23 cellular contexts compared by ENCODE assay signal in genomic region chr17:36512641-36513040, GRCh38. TPM values are rescaled to one million over a fixed set of nuclear protein-coding genes. Genes with fewer than 3 reads are reported as not detected.
DNase-seq lines count a peak whose midpoint lies in the region; ATAC-seq and TF ChIP-seq lines count a peak whose summit lies in the region.
"Had no signal": no experiment of that assay in that cellular context is flagged by ENCODE, and none has a peak within 500 bp of the region (broad histone marks: within the 10 kb centered on the region; RNA-seq: fewer than 3 reads in every experiment).

No MANE protein-coding gene starts in this region.

- no peak for ATAC-seq in activated CD4-positive, alpha-beta T cell treated with anti-CD3 and anti-CD28 coated beads for 36 hours
- no peak for ATAC-seq in CD4-positive, CD25-positive, alpha-beta regulatory T cell (ENCODE audit: low read depth in 2 of 2)
- ATAC-seq in T-helper 17 cell (no peak), GM21576 (IDR thresholded peaks at IDR 0.05; ENCODE audit: unreplicated experiment) (no peak)

- CTCF ChIA-PET in activated CD4-positive, alpha-beta T cell treated with anti-CD3 and anti-CD28 coated beads, Interleukin-2, amount 10 ng/mL, durations not matched to agents 7 days and 5 days (lab: Charles Lee): interaction anchor here (1.0 kb wide), 1 partner anchor 30 kb away, joined by 3 read pairs; no protein-coding TSS in a partner anchor
- CTCF ChIA-PET in activated CD4-positive, alpha-beta T cell treated with anti-CD3 and anti-CD28 coated beads for 36 hours (lab: Charles Lee): no interaction called here

- no peaks in the 10 kb centered on the region for H3K9me3 Mint-ChIP-seq in activated CD4-positive, alpha-beta T cell treated with anti-CD3 and anti-CD28 coated beads, Interleukin-2, amount 10 ng/mL, durations not matched to agents 7 days and 5 days
- H3K9me3 Mint-ChIP-seq in activated CD4-positive, alpha-beta T cell treated with anti-CD3 and anti-CD28 coated beads for 36 hours (ENCODE audit: low read depth): no peaks in the 10 kb centered on the region
- H3K9me3 Mint-ChIP-seq in CD4-positive, CD25-positive, alpha-beta regulatory T cell: no peaks in the 10 kb centered on the region
- H3K9me3 Mint-ChIP-seq in nephron progenitor cell: no peaks in the 10 kb centered on the region
- H3K9me3 Mint-ChIP-seq: H9, HFFc6 had no signal

- no peaks in the 10 kb centered on the region for H3K4me1 ChIP-seq in CD4-positive, CD25-positive, alpha-beta regulatory T cell (ENCODE audit: control insufficient read depth, insufficient read depth, low read length, poor library complexity, severe bottlenecking)

- POLR2A ChIA-PET in activated CD4-positive, alpha-beta T cell treated with anti-CD3 and anti-CD28 coated beads, Interleukin-2, amount 10 ng/mL, durations not matched to agents 7 days and 5 days (lab: Charles Lee): no interaction called here
- POLR2A ChIA-PET in activated CD4-positive, alpha-beta T cell treated with anti-CD3 and anti-CD28 coated beads for 36 hours (lab: Charles Lee): no interaction called here

- peaks cover 13% of the 10 kb centered on the region for H3K36me3 ChIP-seq in CD4-positive, CD25-positive, alpha-beta regulatory T cell (ENCODE audit: control insufficient read depth, insufficient read depth, low read length)

- no peaks in the 10 kb centered on the region for H3K27me3 Mint-ChIP-seq in activated CD4-positive, alpha-beta T cell treated with anti-CD3 and anti-CD28 coated beads, Interleukin-2, amount 10 ng/mL, durations not matched to agents 7 days and 5 days
- H3K27me3 Mint-ChIP-seq in activated CD4-positive, alpha-beta T cell treated with anti-CD3 and anti-CD28 coated beads for 36 hours: no peaks in the 10 kb centered on the region
- no peaks in the 10 kb centered on the region for H3K27me3 Mint-ChIP-seq in CD4-positive, CD25-positive, alpha-beta regulatory T cell
- H3K27me3 Mint-ChIP-seq in T-helper 17 cell: no peaks in the 10 kb centered on the region
- peaks cover 5% of the 10 kb centered on the region for H3K27me3 Mint-ChIP-seq in nephron progenitor cell (ENCODE audit: low read depth, poor library complexity)

- H3K27ac ChIP-seq in CD4-positive, CD25-positive, alpha-beta regulatory T cell (ENCODE audit: insufficient read depth, low read length, poor library complexity, severe bottlenecking): no peak overlapping the region
- H3K27ac ChIP-seq: 22Rv1, PC-9 had no signal

- H3K27me3 ChIP-seq in CD4-positive, CD25-positive, alpha-beta regulatory T cell (ENCODE audit: control insufficient read depth, insufficient read depth, low read length): no peaks in the 10 kb centered on the region
- H3K27me3 ChIP-seq: BE2C, MG63 had no signal

- H3K36me3 Mint-ChIP-seq in activated CD4-positive, alpha-beta T cell treated with anti-CD3 and anti-CD28 coated beads, Interleukin-2, amount 10 ng/mL, durations not matched to agents 7 days and 5 days (ENCODE audit: low read depth): peaks cover 29% of the 10 kb centered on the region
- H3K36me3 Mint-ChIP-seq in activated CD4-positive, alpha-beta T cell treated with anti-CD3 and anti-CD28 coated beads for 36 hours (ENCODE audit: low read depth): peaks cover 45% of the 10 kb centered on the region
- peaks cover 20% of the 10 kb centered on the region for H3K36me3 Mint-ChIP-seq in CD4-positive, CD25-positive, alpha-beta regulatory T cell
- H3K36me3 Mint-ChIP-seq in T-helper 17 cell (ENCODE audit: low read depth) (no peaks in the 10 kb centered on the region), nephron progenitor cell (ENCODE audit: low read depth) (peaks cover 32% of the 10 kb centered on the region)

- no peak overlapping the region for H3K4me3 ChIP-seq in CD4-positive, CD25-positive, alpha-beta regulatory T cell (ENCODE audit: low read depth, low read length)
- H3K4me3 ChIP-seq: MG63, PC-9 had no signal

- no peak overlapping the region for H3K4me3 Mint-ChIP-seq in activated CD4-positive, alpha-beta T cell treated with anti-CD3 and anti-CD28 coated beads, Interleukin-2, amount 10 ng/mL, durations not matched to agents 7 days and 5 days
- H3K4me3 Mint-ChIP-seq in activated CD4-positive, alpha-beta T cell treated with anti-CD3 and anti-CD28 coated beads for 36 hours: no peak overlapping the region
- H3K4me3 Mint-ChIP-seq in CD4-positive, CD25-positive, alpha-beta regulatory T cell: no peak overlapping the region
- H3K4me3 Mint-ChIP-seq in T-helper 17 cell: no peak overlapping the region
- H3K4me3 Mint-ChIP-seq in nephron progenitor cell: no peak overlapping the region
- H3K4me3 Mint-ChIP-seq: H9, HFFc6 had no signal

- TF ChIP-seq CTCF in nephron progenitor cell (IDR thresholded peaks at IDR 0.05): no peak

- no peak for DNase-seq in activated CD4-positive, alpha-beta T cell treated with anti-CD3 and anti-CD28 coated beads, Interleukin-2, amount 10 ng/mL, durations not matched to agents 7 days and 5 days
- no peak for DNase-seq in activated CD4-positive, alpha-beta T cell treated with anti-CD3 and anti-CD28 coated beads for 36 hours
- DNase-seq in CD4-positive, CD25-positive, alpha-beta regulatory T cell: no peak
- no peak for DNase-seq in T-helper 17 cell
- DNase-seq in nephron progenitor cell: no peak
- DNase-seq in SHP77 treated with DMSO at 0.1 percent for 48 hours (lab: John Stamatoyannopoulos, UW): no peak
- no peak for DNase-seq in GM19240 (ENCODE audit: insufficient read length, low spot score)
- DNase-seq: BE2C; H9; HFFc6; KG1; MG63; NCI-H1105 treated with DMSO at 0.1 percent for 48 hours; NCI-H2029; NCI-H446 treated with DMSO at 0.1 percent for 48 hours; NCI-H526; NCI-H82; NK-92 treated with Interleukin-12 subunit alpha and Interleukin-12 subunit beta, amount 100 ng/mL, for 24 hours; PC-9; Right ventricle myocardium superior; RPMI8226 had no signal

- intact Hi-C loops in activated CD4-positive, alpha-beta T cell treated with anti-CD3 and anti-CD28 coated beads for 36 hours (cut with DNase I, micrococcal nuclease): no loop called here

- H3K4me1 Mint-ChIP-seq in activated CD4-positive, alpha-beta T cell treated with anti-CD3 and anti-CD28 coated beads, Interleukin-2, amount 10 ng/mL, durations not matched to agents 7 days and 5 days: no peaks in the 10 kb centered on the region
- no peaks in the 10 kb centered on the region for H3K4me1 Mint-ChIP-seq in activated CD4-positive, alpha-beta T cell treated with anti-CD3 and anti-CD28 coated beads for 36 hours
- peaks cover 0 to 5% (median 0%) of the 10 kb centered on the region in 4 donors for H3K4me1 Mint-ChIP-seq in CD4-positive, CD25-positive, alpha-beta regulatory T cell
- H3K4me1 Mint-ChIP-seq in T-helper 17 cell (peaks cover 4% of the 10 kb centered on the region), nephron progenitor cell (no peaks in the 10 kb centered on the region)
- H3K4me1 Mint-ChIP-seq: H9 had no signal

- peak overlapping the region; percentile 41 for H3K27ac Mint-ChIP-seq in activated CD4-positive, alpha-beta T cell treated with anti-CD3 and anti-CD28 coated beads, Interleukin-2, amount 10 ng/mL, durations not matched to agents 7 days and 5 days
- H3K27ac Mint-ChIP-seq in activated CD4-positive, alpha-beta T cell treated with anti-CD3 and anti-CD28 coated beads for 36 hours: no peak overlapping the region
- peak overlapping the region in 2 of 3 donors; percentile 41 to 55 for H3K27ac Mint-ChIP-seq in CD4-positive, CD25-positive, alpha-beta regulatory T cell
- peak overlapping the region; percentile 34 for H3K27ac Mint-ChIP-seq in T-helper 17 cell
- peak overlapping the region; percentile 49 for H3K27ac Mint-ChIP-seq in nephron progenitor cell
- H3K27ac Mint-ChIP-seq: HFFc6 had no signal

- no peaks in the 10 kb centered on the region for H3K9me3 ChIP-seq in CD4-positive, CD25-positive, alpha-beta regulatory T cell (ENCODE audit: control insufficient read depth in 2 of 2, low read length in 2 of 2)
- no peaks in the 10 kb centered on the region for H3K9me3 ChIP-seq in T-helper 17 cell (ENCODE audit: control insufficient read depth, low read length, poor library complexity, severe bottlenecking)
- H3K9me3 ChIP-seq: BE2C, MG63 had no signal

RNA-seq across cellular contexts. Expression of gene MYO19, which starts 22.0 kb away (rescaled TPM):
- 100 to 1,000 TPM; 125 to 127 TPM for total RNA-seq in activated CD4-positive, alpha-beta T cell treated with anti-CD3 and anti-CD28 coated beads, Interleukin-2, amount 10 ng/mL, durations not matched to agents 7 days and 5 days
- 100 to 1,000 TPM; 110 to 127 TPM for total RNA-seq in activated CD4-positive, alpha-beta T cell treated with anti-CD3 and anti-CD28 coated beads for 36 hours
- 86.1 TPM for total RNA-seq in CD4-positive, CD25-positive, alpha-beta regulatory T cell
- 1 to 10 TPM; 4.8 to 8.1 (median 5.9) TPM for polyA plus RNA-seq in CD4-positive, CD25-positive, alpha-beta regulatory T cell
- total RNA-seq in T-helper 17 cell: 10 to 100 TPM; 75.9 to 77.1 TPM

RNA-seq across cellular contexts. Expression of gene PIGW, which starts 22.1 kb away (rescaled TPM):
- 10 to 100 TPM; 12.8 to 15.2 TPM for total RNA-seq in activated CD4-positive, alpha-beta T cell treated with anti-CD3 and anti-CD28 coated beads, Interleukin-2, amount 10 ng/mL, durations not matched to agents 7 days and 5 days
- total RNA-seq in activated CD4-positive, alpha-beta T cell treated with anti-CD3 and anti-CD28 coated beads for 36 hours: 10 to 100 TPM; 11.8 to 13.4 TPM
- total RNA-seq in CD4-positive, CD25-positive, alpha-beta regulatory T cell: 6.2 TPM
- 10 to 100 TPM in 1 of 4 donors, 1 to 10 TPM in 3; 4.6 to 10.6 (median 7.3) TPM for polyA plus RNA-seq in CD4-positive, CD25-positive, alpha-beta regulatory T cell
- 1 to 10 TPM; 3.7 to 7.5 TPM for total RNA-seq in T-helper 17 cell

RNA-seq across cellular contexts. Expression of gene ZNHIT3, which starts 26.2 kb away (rescaled TPM):
- 10 to 100 TPM; 35.2 to 36.0 TPM for total RNA-seq in activated CD4-positive, alpha-beta T cell treated with anti-CD3 and anti-CD28 coated beads, Interleukin-2, amount 10 ng/mL, durations not matched to agents 7 days and 5 days
- 10 to 100 TPM; 38.2 to 42.3 TPM for total RNA-seq in activated CD4-positive, alpha-beta T cell treated with anti-CD3 and anti-CD28 coated beads for 36 hours
- 51.5 TPM for total RNA-seq in CD4-positive, CD25-positive, alpha-beta regulatory T cell
- 100 to 1,000 TPM; 110 to 137 (median 114) TPM for polyA plus RNA-seq in CD4-positive, CD25-positive, alpha-beta regulatory T cell
- 10 to 100 TPM; 43.0 to 44.7 TPM for total RNA-seq in T-helper 17 cell

RNA-seq across cellular contexts. Expression of gene GGNBP2, which starts 32.1 kb away (rescaled TPM):
- 100 to 1,000 TPM; 111 to 116 TPM for total RNA-seq in activated CD4-positive, alpha-beta T cell treated with anti-CD3 and anti-CD28 coated beads, Interleukin-2, amount 10 ng/mL, durations not matched to agents 7 days and 5 days
- total RNA-seq in activated CD4-positive, alpha-beta T cell treated with anti-CD3 and anti-CD28 coated beads for 36 hours: 10 to 100 TPM; 75.2 to 81.4 TPM
- total RNA-seq in CD4-positive, CD25-positive, alpha-beta regulatory T cell: 144 TPM
- polyA plus RNA-seq in CD4-positive, CD25-positive, alpha-beta regulatory T cell: 10 to 100 TPM; 45.9 to 60.0 (median 53.0) TPM
- 100 to 1,000 TPM; 162 to 174 TPM for total RNA-seq in T-helper 17 cell
